2 cellular contexts compared by ENCODE assay signal in the genomic region with DNA sequence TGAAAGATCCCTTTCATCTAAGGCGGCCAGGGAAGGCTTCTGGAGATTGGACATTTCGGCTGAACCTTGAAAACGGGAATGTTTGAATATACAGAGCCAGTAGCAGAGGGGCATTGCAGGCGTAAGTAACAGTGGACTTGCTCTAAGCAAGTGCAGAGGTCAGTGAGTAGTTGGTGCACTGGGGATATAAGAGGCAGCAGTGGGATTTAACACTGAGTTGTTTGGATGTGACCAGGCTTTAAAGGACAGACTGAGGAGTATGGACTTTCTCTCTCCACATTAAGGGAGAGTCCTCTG.
TF ChIP-seq lines count a peak whose summit lies in the region.

No MANE protein-coding gene starts in this region.

TF ChIP-seq in IMR-90, 13 proteins besides CTCF, POLR2A, EP300 and RAD21 (continued from another document):
- TF ChIP-seq USF2 (IDR thresholded peaks at IDR 0.05; ENCODE audit: low read depth, low read length) (no peak), MAFK (IDR thresholded peaks at IDR 0.05; ENCODE audit: low read depth, low read length) (no peak), SMC3 (IDR thresholded peaks at IDR 0.05; ENCODE audit: low read depth, low read length) (no peak), RCOR1 (IDR thresholded peaks at IDR 0.05; ENCODE audit: insufficient replicate concordance, low read length) (no peak), CEBPB (IDR thresholded peaks at IDR 0.05; ENCODE audit: low read depth, low read length) (no peak), MAZ (IDR thresholded peaks at IDR 0.05; ENCODE audit: borderline replicate concordance, low read depth, low read length) (no peak), RFX5 (IDR thresholded peaks at IDR 0.05; ENCODE audit: low read depth, low read length) (no peak), MXI1 (IDR thresholded peaks at IDR 0.05; ENCODE audit: borderline replicate concordance, low read depth, low read length) (no peak), BHLHE40 (IDR thresholded peaks at IDR 0.05; ENCODE audit: low read depth, low read length) (no peak)
- TF ChIP-seq, protein P1, sequence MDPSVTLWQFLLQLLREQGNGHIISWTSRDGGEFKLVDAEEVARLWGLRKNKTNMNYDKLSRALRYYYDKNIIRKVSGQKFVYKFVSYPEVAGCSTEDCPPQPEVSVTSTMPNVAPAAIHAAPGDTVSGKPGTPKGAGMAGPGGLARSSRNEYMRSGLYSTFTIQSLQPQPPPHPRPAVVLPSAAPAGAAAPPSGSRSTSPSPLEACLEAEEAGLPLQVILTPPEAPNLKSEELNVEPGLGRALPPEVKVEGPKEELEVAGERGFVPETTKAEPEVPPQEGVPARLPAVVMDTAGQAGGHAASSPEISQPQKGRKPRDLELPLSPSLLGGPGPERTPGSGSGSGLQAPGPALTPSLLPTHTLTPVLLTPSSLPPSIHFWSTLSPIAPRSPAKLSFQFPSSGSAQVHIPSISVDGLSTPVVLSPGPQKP (IDR thresholded peaks at IDR 0.05; ENCODE audit: borderline replicate concordance, low read depth, low read length): no peak

TF ChIP-seq in neural cell, 6 proteins besides CTCF, POLR2A, EP300 and RAD21 (continued from another document):
- no peak for TF ChIP-seq REST (IDR thresholded peaks at IDR 0.05; ENCODE audit: borderline replicate concordance)
